ENCODE assay signal across 26 cellular contexts in genomic region chr19:16309653-16310052, GRCh38. TPM values are rescaled to one million over a fixed set of nuclear protein-coding genes. Genes with fewer than 3 reads are reported as not detected.
"Had no signal": no experiment of that assay in that cellular context is flagged by ENCODE, and none has a peak within 500 bp of the region (broad histone marks: within the 10 kb centered on the region; RNA-seq: fewer than 3 reads in every experiment).

No MANE protein-coding gene starts in this region.

- H3K4me3 ChIP-seq: coronary artery, gastrocnemius medialis, lung, ovary, right lobe of liver, smooth muscle cell, stomach, thyroid gland had no signal

- H3K4me1 ChIP-seq: gastrocnemius medialis, right lobe of liver, stomach, thyroid gland had no signal

- H3K27ac Mint-ChIP-seq: effector memory CD8-positive, alpha-beta T cell; nephron; type B pancreatic cell had no signal

- DNase-seq: effector memory CD8-positive, alpha-beta T cell; foreskin fibroblast; gastrocnemius medialis; head of caudate nucleus; mesendoderm; midbrain; naive thymus-derived CD4-positive, alpha-beta T cell; nucleus accumbens; ovary; posterior cingulate gyrus; right lobe of liver; stimulated activated CD4-positive, alpha-beta T cell treated with anti-CD3 and anti-CD28 coated beads, Interleukin-12 subunit alpha, Interleukin-12 subunit beta, amount 100 ng/mL, for 4 hours; stimulated activated CD4-positive, alpha-beta T cell treated with anti-CD3 and anti-CD28 coated beads, Interleukin-1b, Interleukin-23, amount 100 ng/mL, for 48 hours; stimulated activated CD4-positive, alpha-beta T cell treated with anti-CD3 and anti-CD28 coated beads, Interleukin-4, amount 100 ng/mL, for 1 hour; stimulated activated CD8-positive, alpha-beta memory T cell treated with anti-CD3 and anti-CD28 coated beads, Interleukin-4, amount 100 ng/mL, for 48 hours; stimulated activated naive CD4-positive, alpha-beta T cell treated with Interleukin-2 at 50 U/mL for 16 hours; stomach; thyroid gland had no signal

- H3K4me3 Mint-ChIP-seq: effector memory CD8-positive, alpha-beta T cell; naive thymus-derived CD4-positive, alpha-beta T cell; nephron; type B pancreatic cell had no signal

- H3K9me3 Mint-ChIP-seq: effector memory CD8-positive, alpha-beta T cell; type B pancreatic cell had no signal

- H3K27me3 Mint-ChIP-seq: effector memory CD8-positive, alpha-beta T cell; type B pancreatic cell had no signal

- H3K4me2 ChIP-seq: smooth muscle cell had no signal

- H3K36me3 ChIP-seq: gastrocnemius medialis, ovary, right lobe of liver, stomach, thyroid gland had no signal

- H3K27me3 ChIP-seq: gastrocnemius medialis, ovary, right lobe of liver, stomach, thyroid gland had no signal

- H3K9me3 ChIP-seq: gastrocnemius medialis, ovary, right lobe of liver, stomach, thyroid gland had no signal

- H3K36me3 Mint-ChIP-seq: type B pancreatic cell had no signal

- H3K27ac ChIP-seq: coronary artery, gastrocnemius medialis, ovary, right lobe of liver, stomach, thyroid gland had no signal

- FAIRE-seq: endometrium, keratinocyte had no signal

- ATAC-seq: effector memory CD8-positive, alpha-beta T cell; gastrocnemius medialis; left lobe of liver; naive thymus-derived CD4-positive, alpha-beta T cell; right lobe of liver had no signal

RNA-seq across cellular contexts. Expression of gene KLF2, which starts 15.0 kb away (rescaled TPM):
- polyA plus RNA-seq: keratinocyte had no signal
